In the genomic region with DNA sequence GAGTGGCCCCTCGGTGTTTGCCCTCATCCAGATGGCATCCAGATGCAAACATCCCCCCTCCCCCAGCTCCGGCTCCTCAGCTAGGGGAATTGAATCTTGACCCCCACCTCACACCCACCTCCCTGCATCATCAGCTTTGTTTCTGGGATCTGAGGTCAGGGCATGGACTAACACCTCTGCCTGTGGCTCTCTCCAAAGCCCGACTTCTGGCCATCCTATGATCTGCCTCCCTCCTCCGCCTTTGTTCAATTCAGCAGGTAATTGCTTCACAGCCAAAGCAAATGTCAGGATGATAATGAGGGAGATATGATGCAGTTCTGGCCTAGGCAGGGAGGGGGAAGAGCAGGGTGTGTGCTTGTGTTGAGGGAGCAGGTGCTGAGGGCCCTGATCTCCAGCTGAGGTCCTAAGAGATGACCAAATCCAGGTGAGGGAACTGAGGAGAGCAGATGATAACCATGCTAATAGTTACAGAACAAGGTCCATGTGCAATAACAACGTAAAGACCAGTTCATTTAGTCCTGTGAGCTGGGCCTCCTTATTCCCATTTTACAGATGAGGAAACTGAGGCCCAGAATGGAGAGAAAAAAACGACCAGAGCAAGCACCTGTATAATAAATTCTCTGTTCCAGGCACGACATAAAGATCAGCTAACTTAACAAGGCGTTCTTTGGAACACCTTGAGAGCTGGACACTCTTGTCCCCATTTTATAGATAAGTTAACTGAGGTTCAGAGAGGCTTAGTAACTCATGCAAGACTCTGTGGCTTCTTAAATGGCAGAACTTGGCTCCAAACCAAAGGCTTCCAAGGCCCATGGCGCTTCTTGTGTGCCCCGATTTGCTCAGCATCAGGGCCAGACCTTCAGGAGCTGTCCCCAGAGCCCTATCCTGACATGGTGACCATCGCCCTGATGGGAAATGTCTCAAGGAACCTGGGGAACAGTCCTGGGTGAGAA, we compare ENCODE assay signal across 14 cellular contexts.
DNase-seq lines count a peak whose midpoint lies in the region; ATAC-seq lines count a peak whose summit lies in the region.
"Had no signal": no experiment of that assay in that cellular context is flagged by ENCODE, and none has a peak within 500 bp of the region (broad histone marks: within the 10 kb centered on the region; RNA-seq: fewer than 3 reads in every experiment).

No MANE protein-coding gene starts in this region.

- peak overlapping the region; percentile 24 for H2AK5ac ChIP-seq in mesenchymal stem cell (ENCODE audit: low read length, severe bottlenecking)

- H3K79me1 ChIP-seq in mesenchymal stem cell (replicated peaks; ENCODE audit: low read length, poor library complexity, severe bottlenecking) = no peaks in the 10 kb centered on the region

- H3K4me1 ChIP-seq in mesenchymal stem cell (ENCODE audit: control insufficient read depth, insufficient read depth, low read depth, low read length) = peaks cover 46% of the 10 kb centered on the region

- H2BK120ac ChIP-seq in mesenchymal stem cell (ENCODE audit: low read depth, low read length) = no peak overlapping the region

- peak overlapping the region; percentile 59 to 69 for H2BK12ac ChIP-seq in mesenchymal stem cell (ENCODE audit: low read length in 2 of 2)

- peak overlapping the region in 1 of 2 experiments; percentile 26 for H3K4ac ChIP-seq in mesenchymal stem cell (ENCODE audit: low read depth in 1 of 2, low read length in 2 of 2)

- H2AFZ ChIP-seq in mesenchymal stem cell (ENCODE audit: low read depth, low read length) = no peak overlapping the region

- H4K91ac ChIP-seq in mesenchymal stem cell (ENCODE audit: low read length) = peak overlapping the region; percentile 59

- no peak overlapping the region for H2BK15ac ChIP-seq in mesenchymal stem cell (ENCODE audit: low read depth, poor library complexity, severe bottlenecking)

- H3K18ac ChIP-seq in mesenchymal stem cell (ENCODE audit: low read depth in 1 of 2, low read length in 2 of 2) = peak overlapping the region; percentile 18 to 59

- intact Hi-C loops in Right ventricle myocardium inferior (cut with DNase I) = no loop called here

- peak overlapping the region; percentile 33 for H4K8ac ChIP-seq in mesenchymal stem cell (ENCODE audit: low read length)

- H3K23ac ChIP-seq in mesenchymal stem cell (ENCODE audit: low read length in 2 of 2) = no peak overlapping the region

- H3K9ac ChIP-seq in mesenchymal stem cell (ENCODE audit: low read length) = no peak overlapping the region

- WGBS in mesenchymal stem cell = 75% methylated on average over 11 of the region's 11 CpGs

- H2BK5ac ChIP-seq in mesenchymal stem cell (ENCODE audit: low read depth, low read length, poor library complexity, severe bottlenecking) = no peak overlapping the region

- H3K36me3 ChIP-seq in mesenchymal stem cell (ENCODE audit: control insufficient read depth in 1 of 2, insufficient read depth in 2 of 2, low read depth in 1 of 2, low read length in 2 of 2) = no peaks in the 10 kb centered on the region

- H3K4me2 ChIP-seq in mesenchymal stem cell (ENCODE audit: low read length, poor library complexity, severe bottlenecking) = no peak overlapping the region

- H3K9me3 ChIP-seq in mesenchymal stem cell (ENCODE audit: control insufficient read depth, low read length) = no peaks in the 10 kb centered on the region

- peak overlapping the region in 1 of 2 experiments; percentile 35 for H3K14ac ChIP-seq in mesenchymal stem cell (ENCODE audit: low read length in 2 of 2)

- H3K27ac ChIP-seq in mesenchymal stem cell (ENCODE audit: low read length, poor library complexity, severe bottlenecking) = no peak overlapping the region

- H3K4me3 ChIP-seq in mesenchymal stem cell (ENCODE audit: insufficient read depth in 1 of 2, low read depth in 1 of 2, low read length in 2 of 2) = no peak overlapping the region

- ATAC-seq in Right ventricle myocardium inferior (no peak), HG03097 (IDR thresholded peaks at IDR 0.05; ENCODE audit: low FRiP score, unreplicated experiment) (no peak)
- ATAC-seq: stimulated activated effector memory CD8-positive, alpha-beta T cell treated with anti-CD3 and anti-CD28 coated beads, Interleukin-12 subunit alpha, Interleukin-12 subunit beta, amount 100 ng/mL, for 72 hours; T-cell had no signal

- peak; percentile 70 for DNase-seq in COR-L47 (lab: John Stamatoyannopoulos, UW)
- DNase-seq in NCI-H1436 (lab: John Stamatoyannopoulos, UW) = peak; percentile 39
- peak; percentile 16 for DNase-seq in SW480 (ENCODE audit: low spot score)
- no peak for DNase-seq in mesenchymal stem cell
- no peak for DNase-seq in Right ventricle myocardium inferior (ENCODE audit: missing footprints)
- DNase-seq in T-helper 1 cell = no peak
- no peak for DNase-seq in germinal center (ENCODE audit: low spot score)
- DNase-seq: activated CD4-positive, alpha-beta T cell treated with anti-CD3 and anti-CD28 coated beads for 48 hours; activated T-cell treated with anti-CD3 and anti-CD28 coated beads, Interleukin-2, amount 50 U/mL, for 24 hours; cortex of kidney; stimulated activated CD4-positive, alpha-beta T cell treated with anti-CD3 and anti-CD28 coated beads, Interleukin-4, amount 100 ng/mL, for 1 hour; T-cell had no signal

- H3K27me3 ChIP-seq in mesenchymal stem cell (ENCODE audit: control insufficient read depth in 1 of 2, insufficient read depth in 1 of 2, low read length in 2 of 2) = peaks cover 0 to 9% of the 10 kb centered on the region in 2 experiments

Comparison
In these comparisons a context has a peak if more than half of its experiments do, and no peak if none do; other contexts are left out.
1. DNase-seq: peak in COR-L47 (single experiment), NCI-H1436 (single experiment) and SW480 (single experiment); none in mesenchymal stem cell (single experiment), Right ventricle myocardium inferior (single experiment), T-helper 1 cell (0 of 5) and germinal center (single experiment).